In the genomic region with DNA sequence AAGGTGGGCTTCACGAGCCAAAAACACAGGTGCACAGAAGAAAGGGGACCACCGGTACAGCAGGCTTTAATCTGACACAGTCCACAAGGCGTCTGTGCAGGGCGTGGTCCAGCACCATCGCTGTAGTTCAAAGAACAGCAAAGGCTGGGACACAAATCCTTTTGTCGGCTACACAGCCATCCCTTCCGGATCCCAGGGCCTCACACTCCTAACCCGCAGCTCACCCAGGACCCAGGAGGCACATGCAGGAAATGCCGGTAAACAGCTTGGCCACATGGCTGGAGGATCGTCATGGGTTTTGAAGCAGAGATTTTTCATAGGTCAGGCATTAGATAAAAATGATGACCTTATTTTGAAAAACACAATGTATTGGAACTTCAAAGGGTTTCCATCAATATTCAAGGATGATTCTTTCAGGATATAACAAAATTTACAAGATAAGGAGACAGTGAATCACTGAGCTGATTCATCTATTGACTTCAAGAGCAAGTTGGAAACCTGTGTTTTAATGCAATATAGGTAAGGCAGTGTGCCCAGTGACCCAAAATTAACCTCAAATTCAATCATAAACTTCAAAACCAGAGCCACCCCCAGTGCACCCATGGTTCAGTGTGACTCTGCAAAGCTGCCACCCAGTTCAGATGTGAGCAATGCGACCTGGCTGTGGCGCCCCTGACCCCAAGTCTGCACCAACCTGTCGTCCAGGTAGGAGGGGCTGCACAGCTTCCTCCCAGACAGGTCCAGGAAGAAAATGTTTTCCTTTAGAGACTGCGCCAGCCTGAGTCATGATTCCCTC, we compare ENCODE assay signal across 12 cellular contexts.
"Had no signal": no experiment of that assay in that cellular context is flagged by ENCODE, and none has a peak within 500 bp of the region (broad histone marks: within the 10 kb centered on the region; RNA-seq: fewer than 3 reads in every experiment).

No MANE protein-coding gene starts in this region.

- DNase-seq: effector CD4-positive, alpha-beta T cell; left ventricle myocardium inferior; mesenchymal stem cell; sigmoid colon; stimulated activated CD4-positive, alpha-beta T cell treated with anti-CD3 and anti-CD28 coated beads, Interleukin-2, amount 100 ng/mL, for 48 hours; stimulated activated naive CD8-positive, alpha-beta T cell treated with anti-CD3 and anti-CD28 coated beads, Interleukin-15, Interleukin-2, amounts not matched to agents 100 U/mL and 50 U/mL, for 24 hours; T-helper 9 cell had no signal

- H3K27ac ChIP-seq: cardiac muscle cell, coronary artery, gastroesophageal sphincter, left ventricle myocardium inferior, sigmoid colon, suprapubic skin, upper lobe of left lung had no signal
